ENCODE assay signal across 8 cellular contexts in the genomic region with DNA sequence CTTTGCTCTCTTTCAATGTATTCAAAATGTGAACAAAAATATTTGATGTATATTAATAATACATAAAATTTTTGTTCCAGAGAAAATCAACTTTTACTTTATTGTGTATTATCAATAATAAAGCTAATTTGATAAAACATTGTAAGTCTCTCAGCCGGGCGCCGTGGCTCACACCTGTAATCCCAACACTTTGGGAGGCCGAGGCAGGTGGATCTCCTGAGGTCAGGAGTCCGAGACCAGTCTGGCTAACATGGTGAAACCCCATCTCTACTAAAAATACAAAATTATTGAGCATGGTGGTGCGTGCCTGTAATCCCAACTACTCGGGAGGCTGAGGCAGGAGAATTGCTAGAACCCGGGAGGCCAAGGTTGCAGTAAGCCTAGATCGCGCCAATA. TPM values are rescaled to one million over a fixed set of nuclear protein-coding genes. Genes with fewer than 3 reads are reported as not detected.
DNase-seq lines count a peak whose midpoint lies in the region; ATAC-seq and TF ChIP-seq lines count a peak whose summit lies in the region.
"Not testable (repeated sequence)": the region's sequence is repeated elsewhere in the genome, so short reads cannot be mapped to it uniquely, and the experiment has no call there.

No MANE protein-coding gene starts in this region.

- H3F3A ChIP-seq in DOHH2 (ENCODE audit: control insufficient read depth, insufficient read depth), result not testable (repeated sequence)

- 91 to 93% methylated on average over 10 of the region's 10 CpGs for WGBS in upper lobe of left lung, 2 donors

- CTCF ChIA-PET in activated CD4-positive, alpha-beta memory T cell treated with anti-CD3 and anti-CD28 coated beads, Interleukin-2, amount 10 ng/mL, durations not matched to agents 7 days and 5 days (lab: Charles Lee), result interaction anchor here (0.5 to 0.7 kb wide), 3 partner anchors 193 to 1558 kb away, joined by 3 to 5 read pairs (median 3); no protein-coding TSS in a partner anchor

- H3K4me3 Mint-ChIP-seq in activated CD4-positive, alpha-beta memory T cell treated with anti-CD3 and anti-CD28 coated beads, Interleukin-2, amount 10 ng/mL, durations not matched to agents 7 days and 5 days, result peak overlapping the region; percentile 21
- H3K4me3 Mint-ChIP-seq in brain, result peak overlapping the region; percentile 98 to 100 (median 99)

- not testable (repeated sequence) for H3K27me3 ChIP-seq in DOHH2 (ENCODE audit: control insufficient read depth, low read length); mononuclear cell (ENCODE audit: insufficient read depth, low read length); rectal smooth muscle tissue (ENCODE audit: control insufficient read depth, insufficient read depth, low read length); upper lobe of left lung

- H3K79me2 ChIP-seq in DOHH2 (ENCODE audit: control insufficient read depth, low read length), result peaks cover 46% of the 10 kb centered on the region

- H3K9ac ChIP-seq in rectal smooth muscle tissue (ENCODE audit: low read length), result not testable (repeated sequence)

- peak overlapping the region; percentile 98 for H3K27ac Mint-ChIP-seq in activated CD4-positive, alpha-beta memory T cell treated with anti-CD3 and anti-CD28 coated beads, Interleukin-2, amount 10 ng/mL, durations not matched to agents 7 days and 5 days
- peak overlapping the region; percentile 86 to 100 (median 100) for H3K27ac Mint-ChIP-seq in brain

- H3K4me3 ChIP-seq in DOHH2 (ENCODE audit: low read length), result peak overlapping the region; percentile 98
- peak overlapping the region; percentile 98 for H3K4me3 ChIP-seq in NB4 (ENCODE audit: low read depth, low read length)
- H3K4me3 ChIP-seq in fibroblast of the aortic adventitia (ENCODE audit: low read depth, low read length), result peak overlapping the region; percentile 96
- peak overlapping the region; percentile 93 for H3K4me3 ChIP-seq in mononuclear cell (ENCODE audit: low read length)
- not testable (repeated sequence) for H3K4me3 ChIP-seq in rectal smooth muscle tissue (ENCODE audit: low read length)
- peak overlapping the region in 2 of 4 donors; percentile 79 to 89 for H3K4me3 ChIP-seq in upper lobe of left lung

- not testable (repeated sequence) for H4K20me1 ChIP-seq in DOHH2 (ENCODE audit: control insufficient read depth, insufficient read depth, low read depth, low read length)

- not testable (repeated sequence) for H3K27ac ChIP-seq in DOHH2 (ENCODE audit: low read depth, low read length)
- H3K27ac ChIP-seq in rectal smooth muscle tissue (ENCODE audit: low read depth, low read length) (peak overlapping the region; percentile 24), upper lobe of left lung (peak overlapping the region in 3 of 4 donors; percentile 33 to 97 (median 93))

- H3K9me3 ChIP-seq in DOHH2 (ENCODE audit: control insufficient read depth, insufficient read depth, low read length), result peaks cover 22% of the 10 kb centered on the region
- H3K9me3 ChIP-seq in mononuclear cell (ENCODE audit: low read depth, low read length); upper lobe of left lung: not testable (repeated sequence)

- TF ChIP-seq POLR2A in NB4 (IDR thresholded peaks at IDR 0.05; ENCODE audit: extremely low read depth, insufficient read length); upper lobe of left lung (IDR thresholded peaks at IDR 0.05): not testable (repeated sequence)

- H3K36me3 Mint-ChIP-seq in activated CD4-positive, alpha-beta memory T cell treated with anti-CD3 and anti-CD28 coated beads, Interleukin-2, amount 10 ng/mL, durations not matched to agents 7 days and 5 days (ENCODE audit: low read depth), result peaks cover 45% of the 10 kb centered on the region
- H3K36me3 Mint-ChIP-seq in brain, result peaks cover 46% of the 10 kb centered on the region

- not testable (repeated sequence) for H3K4me1 ChIP-seq in DOHH2 (ENCODE audit: control insufficient read depth, low read length); rectal smooth muscle tissue (ENCODE audit: control insufficient read depth, insufficient read depth, low read length)
- H3K4me1 ChIP-seq in mononuclear cell (ENCODE audit: insufficient read depth, low read length), result peaks cover 27% of the 10 kb centered on the region
- peaks cover 20 to 32% (median 23%) of the 10 kb centered on the region in 4 donors for H3K4me1 ChIP-seq in upper lobe of left lung

- POLR2A ChIA-PET in activated CD4-positive, alpha-beta memory T cell treated with anti-CD3 and anti-CD28 coated beads, Interleukin-2, amount 10 ng/mL, durations not matched to agents 7 days and 5 days (lab: Charles Lee), result interaction anchor here (0.8 to 3.8 kb wide), 18 partner anchors 10 to 1890 kb away, joined by 3 to 43 read pairs (median 4); partner anchors contain the start of genes ZNF254, ZNF257, ZNF429 and ZNF43

- not testable (repeated sequence) for ATAC-seq in upper lobe of left lung (ENCODE audit: low FRiP score in 2 of 2)

- peaks cover 41% of the 10 kb centered on the region for H3K36me3 ChIP-seq in DOHH2 (ENCODE audit: control insufficient read depth, low read length)
- not testable (repeated sequence) for H3K36me3 ChIP-seq in rectal smooth muscle tissue (ENCODE audit: control insufficient read depth, insufficient read depth, low read length); upper lobe of left lung

- not testable (repeated sequence) for H3K27me3 Mint-ChIP-seq in activated CD4-positive, alpha-beta memory T cell treated with anti-CD3 and anti-CD28 coated beads, Interleukin-2, amount 10 ng/mL, durations not matched to agents 7 days and 5 days
- H3K27me3 Mint-ChIP-seq in brain, result peaks cover 12% of the 10 kb centered on the region

- H3K4me2 ChIP-seq in DOHH2 (ENCODE audit: low read length), result peak overlapping the region; percentile 71; the same call in 1 of the 2 replicates

- peaks cover 12% of the 10 kb centered on the region for H3K4me1 Mint-ChIP-seq in activated CD4-positive, alpha-beta memory T cell treated with anti-CD3 and anti-CD28 coated beads, Interleukin-2, amount 10 ng/mL, durations not matched to agents 7 days and 5 days
- peaks cover 43% of the 10 kb centered on the region for H3K4me1 Mint-ChIP-seq in brain

- peaks cover 18% of the 10 kb centered on the region for H3K9me3 Mint-ChIP-seq in activated CD4-positive, alpha-beta memory T cell treated with anti-CD3 and anti-CD28 coated beads, Interleukin-2, amount 10 ng/mL, durations not matched to agents 7 days and 5 days
- H3K9me3 Mint-ChIP-seq in brain, result peaks cover 15 to 43% (median 30%) of the 10 kb centered on the region in 5 experiments

- DNase-seq in NB4 (ENCODE audit: low read depth); activated CD4-positive, alpha-beta memory T cell treated with anti-CD3 and anti-CD28 coated beads, Interleukin-2, amount 10 ng/mL, durations not matched to agents 7 days and 5 days; fibroblast of the aortic adventitia (ENCODE audit: low read depth); upper lobe of left lung: not testable (repeated sequence)

- TF ChIP-seq EP300 in upper lobe of left lung (IDR thresholded peaks at IDR 0.05), result not testable (repeated sequence)

- H3K9me2 ChIP-seq in DOHH2 (replicated peaks; ENCODE audit: control insufficient read depth, low read length), result not testable (repeated sequence)

- TF ChIP-seq CTCF in DOHH2 (IDR thresholded peaks at IDR 0.05; ENCODE audit: low read depth, low read length, poor library complexity, severe bottlenecking); NB4 (IDR thresholded peaks at IDR 0.05; ENCODE audit: low read depth, low read length); brain (conservative IDR thresholded peaks at IDR 0.05); fibroblast of the aortic adventitia (IDR thresholded peaks at IDR 0.05; ENCODE audit: insufficient read depth, low read length); upper lobe of left lung (IDR thresholded peaks at IDR 0.05): not testable (repeated sequence)

RNA-seq across cellular contexts. Expression of gene ZNF91, which starts 0.4 kb away (rescaled TPM):
- total RNA-seq in activated CD4-positive, alpha-beta memory T cell treated with anti-CD3 and anti-CD28 coated beads, Interleukin-2, amount 10 ng/mL, durations not matched to agents 7 days and 5 days, result 10 to 100 TPM; 43.5 to 46.2 TPM
- polyA plus RNA-seq in brain (ENCODE audit: insufficient read depth, low read depth, low replicate concordance), result 4.2 TPM
- total RNA-seq in fibroblast of the aortic adventitia (ENCODE audit: low replicate concordance) (16.3 and 18.7 TPM in 2 replicates), mononuclear cell (83.2 TPM), upper lobe of left lung (100 to 1,000 TPM in 2 of 6 donors, 10 to 100 TPM in 4; 37.2 to 134 (median 53.9) TPM)
